ENCODE assay signal across 8 cellular contexts in the genomic region with DNA sequence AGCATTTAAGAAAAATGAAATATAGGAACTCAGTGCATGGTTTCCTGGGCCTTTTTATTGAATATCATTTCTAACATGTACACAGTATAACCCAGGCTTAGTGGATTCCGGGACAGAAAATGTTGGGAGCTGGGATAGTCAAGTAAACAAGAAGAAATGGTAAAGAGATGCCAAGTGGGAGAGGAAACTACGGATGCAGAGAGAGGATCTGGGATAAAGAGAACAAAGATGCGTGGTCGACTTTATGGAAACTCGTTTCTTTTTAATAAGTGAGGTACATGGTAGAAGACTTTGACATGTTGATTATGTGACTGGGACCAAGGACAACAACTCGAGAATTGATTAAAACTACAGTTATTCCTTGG. TPM values are rescaled to one million over a fixed set of nuclear protein-coding genes. Genes with fewer than 3 reads are reported as not detected.
DNase-seq lines count a peak whose midpoint lies in the region; ATAC-seq, FAIRE-seq and TF ChIP-seq lines count a peak whose summit lies in the region.

No MANE protein-coding gene starts in this region.

- H3K27me3 Mint-ChIP-seq in WTC11 (ENCODE audit: low read depth) = no peaks in the 10 kb centered on the region
- no peaks in the 10 kb centered on the region for H3K27me3 Mint-ChIP-seq in glutamatergic neuron (ENCODE audit: unreplicated experiment)

- H3K36me3 ChIP-seq in HCT116 (ENCODE audit: control insufficient read depth in 1 of 2, insufficient read depth in 2 of 2, low read length in 2 of 2) = no peaks in the 10 kb centered on the region
- H3K36me3 ChIP-seq in skeletal muscle tissue (ENCODE audit: control insufficient read depth in 3 of 3, insufficient read depth in 3 of 3, low read length in 3 of 3) = no peaks in the 10 kb centered on the region

- no peak for TF ChIP-seq RAD21 in HCT116 (IDR thresholded peaks at IDR 0.05; ENCODE audit: low read depth)

- H3K4me2 ChIP-seq in HCT116 (ENCODE audit: low read length) = peak overlapping the region; percentile 84

- H3K79me2 ChIP-seq in HCT116 (ENCODE audit: insufficient read depth, low read length) = no peaks in the 10 kb centered on the region

- CTCF ChIA-PET in HCT116 (lab: Charles Lee) (no interaction called here), WTC11 (lab: Charles Lee) (interaction anchor here (1.3 kb wide), 1 partner anchor 138 kb away, joined by 3 read pairs; a partner anchor contains a TSS)

- no peak for FAIRE-seq in GM12891 (lab: Jason Lieb, UNC)

- H3K27ac Mint-ChIP-seq in WTC11 = peak overlapping the region; percentile 8
- peak overlapping the region; percentile 20 for H3K27ac Mint-ChIP-seq in glutamatergic neuron (ENCODE audit: unreplicated experiment)

- H3K4me3 ChIP-seq in HCT116 (replicated peaks in 1 of 2; ENCODE audit: low read depth in 1 of 2, low read length in 2 of 2) (peak overlapping the region; percentile 42 to 55), skeletal muscle tissue (ENCODE audit: low read length in 3 of 3) (peak overlapping the region; percentile 79 to 84 (median 80))

- TSS peak; percentile 91 for BruUV-seq in HCT116 (replicated peaks; lab: Mats Ljungman, UMichigan)

- peak overlapping the region; percentile 81 for H3K4me3 Mint-ChIP-seq in WTC11
- peak overlapping the region; percentile 85 for H3K4me3 Mint-ChIP-seq in glutamatergic neuron (ENCODE audit: unreplicated experiment)

- H3K9ac ChIP-seq in HCT116 (ENCODE audit: low read length) = peak overlapping the region; percentile 52
- peak overlapping the region in 2 of 3 donors; percentile 54 to 79 for H3K9ac ChIP-seq in skeletal muscle tissue (ENCODE audit: low read depth in 1 of 3, low read length in 3 of 3)

- no peaks in the 10 kb centered on the region for H3K9me3 ChIP-seq in HCT116 (ENCODE audit: control insufficient read depth in 1 of 2, insufficient read depth in 1 of 2, low read depth in 1 of 2, low read length in 2 of 2)
- no peaks in the 10 kb centered on the region for H3K9me3 ChIP-seq in skeletal muscle tissue (ENCODE audit: control insufficient read depth in 3 of 3, low read length in 3 of 3)

- no peaks in the 10 kb centered on the region for H3K27me3 ChIP-seq in HCT116 (ENCODE audit: insufficient read depth, low read length)
- peaks cover 7 to 19% (median 17%) of the 10 kb centered on the region in 3 donors for H3K27me3 ChIP-seq in skeletal muscle tissue (ENCODE audit: control insufficient read depth in 3 of 3, insufficient read depth in 3 of 3, low read length in 3 of 3)

- no peaks in the 10 kb centered on the region for H3K9me2 ChIP-seq in HCT116 (ENCODE audit: insufficient read depth)

- TF ChIP-seq POLR2A in HCT116 (IDR thresholded peaks at IDR 0.05; ENCODE audit: borderline replicate concordance, extremely low read depth, insufficient read depth, insufficient read length) (no peak), GM12891 (IDR thresholded peaks at IDR 0.05; ENCODE audit: low read depth, low read length) (no peak)

- TF ChIP-seq CTCF in HCT116 (IDR thresholded peaks at IDR 0.05 in 2 of 3, conservative IDR thresholded peaks at IDR 0.05 in 1 of 3; ENCODE audit: borderline replicate concordance in 1 of 3, insufficient read depth in 1 of 3, low read depth in 2 of 3, low read length in 2 of 3) (no peak), WTC11 (IDR thresholded peaks at IDR 0.05) (no peak), glutamatergic neuron (IDR thresholded peaks at IDR 0.05; ENCODE audit: partially characterized antibody, unreplicated experiment) (no peak)

- DNase-seq in HCT116 (ENCODE audit: low read depth, low spot score) (no peak), WTC11 (ENCODE audit: low spot score) (no peak), glutamatergic neuron (no peak), DMS153 treated with DMSO at 0.1 percent for 48 hours (lab: John Stamatoyannopoulos, UW; ENCODE audit: unreplicated experiment) (no peak), cerebellar cortex (ENCODE audit: low spot score) (no peak), GM12891 (ENCODE audit: insufficient read length, low spot score) (no peak)
- no peak for DNase-seq in central memory CD4-positive, alpha-beta T cell

- intact Hi-C loops in HCT116 (cut with micrococcal nuclease) = no loop called here

- H3K9me3 Mint-ChIP-seq in WTC11 = 0 out of 2 replicates have a peak, but pooled peaks cover 4% of the 10 kb centered on the region
- H3K9me3 Mint-ChIP-seq in glutamatergic neuron (ENCODE audit: unreplicated experiment) = peaks cover 9% of the 10 kb centered on the region

- H3K27ac ChIP-seq in HCT116 (ENCODE audit: low read depth, low read length) (peak overlapping the region; percentile 28; the same call in 1 of the 2 replicates), skeletal muscle tissue (ENCODE audit: low read depth, low read length) (peak overlapping the region; percentile 41)

- ATAC-seq in HCT116 (no peak), WTC11 (no peak)

- H4K20me1 ChIP-seq in HCT116 (ENCODE audit: insufficient read depth) = no peaks in the 10 kb centered on the region

- POLR2A ChIA-PET in HCT116 (lab: Charles Lee) = interaction anchor here (0.8 to 1.0 kb wide), 2 partner anchors 12 to 14 kb away, joined by 3 read pairs; a partner anchor contains a TSS
- POLR2A ChIA-PET in WTC11 (lab: Charles Lee) = interaction anchor here (2.0 to 2.4 kb wide), 2 partner anchors 12 kb away, joined by 6 to 16 read pairs; a partner anchor contains a TSS

- H3K36me3 Mint-ChIP-seq in WTC11 (peaks cover 19% of the 10 kb centered on the region), glutamatergic neuron (ENCODE audit: unreplicated experiment) (no peaks in the 10 kb centered on the region)

- RAD21 ChIA-PET in HCT116 (lab: Charles Lee; ENCODE audit: low non-redundant PET in 1 of 2, low total read pairs in 2 of 2, uncharacterized antibody in 2 of 2, unreplicated experiment in 2 of 2) = no interaction called here

- peak overlapping the region; percentile 91 for H2AFZ ChIP-seq in HCT116 (ENCODE audit: low read depth, low read length, poor library complexity, severe bottlenecking)

- H3K4me1 Mint-ChIP-seq in WTC11 (peaks cover 64% of the 10 kb centered on the region), glutamatergic neuron (ENCODE audit: low read depth, unreplicated experiment) (peaks cover 11% of the 10 kb centered on the region)

- H3K4me1 ChIP-seq in HCT116 (ENCODE audit: control insufficient read depth in 1 of 2, insufficient read depth in 2 of 2, low read length in 2 of 2) = peaks cover 6 to 34% of the 10 kb centered on the region in 2 experiments; a peak in 3 of 4 replicates
- H3K4me1 ChIP-seq in skeletal muscle tissue (ENCODE audit: control insufficient read depth in 3 of 3, insufficient read depth in 3 of 3, low read length in 3 of 3) = peaks cover 7 to 11% (median 7%) of the 10 kb centered on the region in 3 donors

TF ChIP-seq in HCT116, 20 proteins besides CTCF, POLR2A, EP300 and RAD21:
- TF ChIP-seq EGR1 (IDR thresholded peaks at IDR 0.05; ENCODE audit: low read depth) (peak; percentile 10; the same call in 1 of the 2 replicates), EZH2phosphoT487 (IDR thresholded peaks at IDR 0.05; ENCODE audit: borderline replicate concordance) (no peak)

TF ChIP-seq in WTC11, 78 proteins besides CTCF, POLR2A, EP300 and RAD21 (continues in another document):
- no peak for TF ChIP-seq MXD4 (CRISPR knock-in tag; IDR thresholded peaks at IDR 0.05; ENCODE audit: borderline replicate concordance)
- TF ChIP-seq GABPB1 (CRISPR knock-in tag; IDR thresholded peaks at IDR 0.05) = no peak
- TF ChIP-seq, protein P1, sequence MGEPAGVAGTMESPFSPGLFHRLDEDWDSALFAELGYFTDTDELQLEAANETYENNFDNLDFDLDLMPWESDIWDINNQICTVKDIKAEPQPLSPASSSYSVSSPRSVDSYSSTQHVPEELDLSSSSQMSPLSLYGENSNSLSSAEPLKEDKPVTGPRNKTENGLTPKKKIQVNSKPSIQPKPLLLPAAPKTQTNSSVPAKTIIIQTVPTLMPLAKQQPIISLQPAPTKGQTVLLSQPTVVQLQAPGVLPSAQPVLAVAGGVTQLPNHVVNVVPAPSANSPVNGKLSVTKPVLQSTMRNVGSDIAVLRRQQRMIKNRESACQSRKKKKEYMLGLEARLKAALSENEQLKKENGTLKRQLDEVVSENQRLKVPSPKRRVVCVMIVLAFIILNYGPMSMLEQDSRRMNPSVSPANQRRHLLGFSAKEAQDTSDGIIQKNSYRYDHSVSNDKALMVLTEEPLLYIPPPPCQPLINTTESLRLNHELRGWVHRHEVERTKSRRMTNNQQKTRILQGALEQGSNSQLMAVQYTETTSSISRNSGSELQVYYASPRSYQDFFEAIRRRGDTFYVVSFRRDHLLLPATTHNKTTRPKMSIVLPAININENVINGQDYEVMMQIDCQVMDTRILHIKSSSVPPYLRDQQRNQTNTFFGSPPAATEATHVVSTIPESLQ (CRISPR knock-in tag; IDR thresholded peaks at IDR 0.05) = no peak
- TF ChIP-seq NR2C2 (CRISPR knock-in tag; IDR thresholded peaks at IDR 0.05) = no peak

TF ChIP-seq in GM12891, 5 proteins besides CTCF, POLR2A, EP300 and RAD21:
- TF ChIP-seq POLR2AphosphoS5 (IDR thresholded peaks at IDR 0.05; ENCODE audit: low read depth, low read length) = no peak
- TF ChIP-seq PAX5 (IDR thresholded peaks at IDR 0.05; ENCODE audit: insufficient read depth, low read length, severe bottlenecking) = no peak
- TF ChIP-seq TAF1 (IDR thresholded peaks at IDR 0.05; ENCODE audit: low read depth, low read length) = no peak
- TF ChIP-seq POU2F2 (IDR thresholded peaks at IDR 0.05; ENCODE audit: low read depth, low read length) = no peak
- TF ChIP-seq SPI1 (IDR thresholded peaks at IDR 0.05; ENCODE audit: low read depth, low read length) = no peak

RNA-seq across cellular contexts. Expression of a gene that starts 1.2 kb away (rescaled TPM):
- total RNA-seq in HCT116 (2021; ENCODE audit: unreplicated experiment) (1.7 TPM), WTC11 (2021) (117 to 131 TPM (median 127 TPM) in 3 replicates), glutamatergic neuron (ENCODE audit: unreplicated experiment) (15.9 TPM), skeletal muscle tissue (6.3 TPM)
- 0.51 and 0.87 TPM in 2 replicates for polyA plus RNA-seq in HCT116 (2012)
- 0.19 TPM for polyA plus RNA-seq in GM12891 (2012; ENCODE audit: low read depth, missing spikeins)

RNA-seq across cellular contexts. Expression of a gene that starts 12.7 kb away (rescaled TPM):
- total RNA-seq in HCT116 (2021; ENCODE audit: unreplicated experiment) (42.8 TPM), WTC11 (2021) (89.1 to 93.2 TPM (median 90.7 TPM) in 3 replicates), glutamatergic neuron (ENCODE audit: unreplicated experiment) (17.7 TPM), skeletal muscle tissue (29.2 TPM)
- polyA plus RNA-seq in HCT116 (2012) = 20.6 and 25.4 TPM in 2 replicates
- 20.6 TPM for polyA plus RNA-seq in GM12891 (2012; ENCODE audit: low read depth, missing spikeins)
